8 cellular contexts compared by ENCODE assay signal in genomic region chr7:873367-874002, GRCh38. TPM values are rescaled to one million over a fixed set of nuclear protein-coding genes. Genes with fewer than 3 reads are reported as not detected.
DNase-seq lines count a peak whose midpoint lies in the region; ATAC-seq and TF ChIP-seq lines count a peak whose summit lies in the region.

No MANE protein-coding gene starts in this region.

- no peaks in the 10 kb centered on the region for H3K36me3 ChIP-seq in breast epithelium

- no peaks in the 10 kb centered on the region for H3K27me3 ChIP-seq in breast epithelium

- H3K4me3 ChIP-seq in breast epithelium: no peak overlapping the region

- TF ChIP-seq POLR2A in breast epithelium (IDR thresholded peaks at IDR 0.05): no peak

- TF ChIP-seq CTCF in VCaP (conservative IDR thresholded peaks at IDR 0.05) (peak; percentile 95), breast epithelium (IDR thresholded peaks at IDR 0.05) (peak; percentile 79 to 96 (median 94))

- H3K9me3 ChIP-seq in breast epithelium: no peaks in the 10 kb centered on the region

- intact Hi-C loops in breast epithelium (cut with DNase I; ENCODE audit: low total_unique reads): no loop called here

- H3K27ac ChIP-seq in VCaP (peak overlapping the region; percentile 74), breast epithelium (peak overlapping the region; percentile 64 to 71)

- peaks cover 0 to 4% of the 10 kb centered on the region in 2 donors for H3K4me1 ChIP-seq in breast epithelium

- ATAC-seq in GM19395 (IDR thresholded peaks at IDR 0.05; ENCODE audit: unreplicated experiment) (peak; percentile 40), GM18868 (IDR thresholded peaks at IDR 0.05; ENCODE audit: unreplicated experiment) (no peak)

- DNase-seq in ACHN (peak; percentile 87), NCI-H2171 (lab: John Stamatoyannopoulos, UW) (peak; percentile 37), breast epithelium (ENCODE audit: low spot score in 2 of 2) (peak; percentile 84 to 87), inferior parietal cortex (ENCODE audit: extremely low spot score) (peak; percentile 88)
- peak; percentile 52 to 57 for DNase-seq in stimulated activated CD4-positive, alpha-beta T cell treated with anti-CD3 and anti-CD28 coated beads, Interleukin-12 subunit alpha, Interleukin-12 subunit beta, amount 100 ng/mL, for 24 hours (ENCODE audit: low read depth in 2 of 2)

- in situ Hi-C loops in ACHN (cut with HindIII; ENCODE audit: low pct_ligation_motif_present, low pct_unique_long_range_greater_than_20kb, low sequenced_read_pairs): no loop called here

RNA-seq across cellular contexts. Expression of gene GET4, which starts 2.9 kb away (rescaled TPM):
- total RNA-seq in breast epithelium: 10 to 100 TPM; 23.7 to 33.4 (median 29.5) TPM

RNA-seq across cellular contexts. Expression of gene SUN1, which starts 41.2 kb away (rescaled TPM):
- 100 to 1,000 TPM; 153 to 189 (median 160) TPM for total RNA-seq in breast epithelium

Comparison
In these comparisons a context has a peak if more than half of its experiments do, and no peak if none do; other contexts are left out.
1. DNase-seq: peak in every context shown above with its lines; median percentile 88 in inferior parietal cortex; 87 in ACHN; 86 in breast epithelium; 54 in stimulated activated CD4-positive, alpha-beta T cell treated with anti-CD3 and anti-CD28 coated beads, Interleukin-12 subunit alpha, Interleukin-12 subunit beta, amount 100 ng/mL, for 24 hours; 37 in NCI-H2171.